In the genomic region with DNA sequence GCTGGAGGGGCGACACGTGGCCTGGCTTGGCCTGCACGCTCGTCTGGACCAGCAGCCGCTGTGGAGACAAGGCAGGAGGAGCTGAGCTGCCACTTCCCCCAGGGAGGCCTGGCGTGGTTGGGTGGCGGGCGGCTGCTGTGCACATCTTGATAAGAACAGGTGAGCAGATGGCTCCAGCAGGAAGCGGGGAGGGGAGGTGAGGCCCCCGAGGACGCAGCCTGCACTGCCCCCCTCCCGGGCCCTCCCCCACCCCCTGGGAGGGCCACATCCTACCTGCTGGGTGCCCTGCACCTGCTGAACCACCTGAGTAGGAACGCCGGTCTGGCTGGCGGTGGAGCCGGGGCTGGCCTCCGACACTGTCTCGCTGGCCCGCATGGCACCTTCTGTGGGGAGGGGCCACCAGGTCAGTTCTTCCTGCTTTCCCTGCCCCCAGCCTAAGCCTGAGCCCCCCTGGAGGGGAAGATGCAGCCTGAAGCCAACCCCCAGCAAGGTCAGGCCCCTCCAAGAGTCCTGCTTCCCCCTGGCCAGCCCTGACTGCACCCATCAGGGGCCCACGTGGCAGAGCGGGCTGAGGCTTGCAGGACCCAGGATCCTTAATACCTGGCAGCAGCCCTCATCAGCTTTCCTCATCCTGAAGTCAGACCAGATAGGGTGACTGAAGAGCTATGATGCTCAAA, we compare ENCODE assay signal across 13 cellular contexts. TPM values are rescaled to one million over a fixed set of nuclear protein-coding genes. Genes with fewer than 3 reads are reported as not detected.
DNase-seq lines count a peak whose midpoint lies in the region; ATAC-seq and TF ChIP-seq lines count a peak whose summit lies in the region.
"Had no signal": no experiment of that assay in that cellular context is flagged by ENCODE, and none has a peak within 500 bp of the region (broad histone marks: within the 10 kb centered on the region; RNA-seq: fewer than 3 reads in every experiment).

No MANE protein-coding gene starts in this region.

- H3K27ac ChIP-seq in DOHH2 (ENCODE audit: low read depth, low read length) = peak overlapping the region; percentile 39
- H3K27ac ChIP-seq: thoracic aorta had no signal

- no peak for ATAC-seq in effector memory CD8-positive, alpha-beta T cell (replicated peaks)
- ATAC-seq in HG02678 (IDR thresholded peaks at IDR 0.05; ENCODE audit: unreplicated experiment) = no peak
- ATAC-seq in GM21367 (IDR thresholded peaks at IDR 0.05; ENCODE audit: unreplicated experiment) = no peak

- no peaks in the 10 kb centered on the region for H3K27me3 Mint-ChIP-seq in effector memory CD8-positive, alpha-beta T cell

- H3K36me3 ChIP-seq in DOHH2 (ENCODE audit: control insufficient read depth, low read length) (peaks cover 20% of the 10 kb centered on the region), NT2/D1 (ENCODE audit: insufficient read depth, insufficient read length, low read length) (peaks cover 27% of the 10 kb centered on the region)
- H3K36me3 ChIP-seq: thoracic aorta had no signal

- H3K4me1 Mint-ChIP-seq in effector memory CD8-positive, alpha-beta T cell (ENCODE audit: low read depth in 2 of 2) = peaks cover 19 to 33% of the 10 kb centered on the region in 2 donors

- peaks cover 6% of the 10 kb centered on the region; the same call in 1 of the 2 replicates for H3K79me2 ChIP-seq in DOHH2 (ENCODE audit: control insufficient read depth, low read length)

- peak overlapping the region; percentile 51 for H3K9ac ChIP-seq in NT2/D1 (ENCODE audit: insufficient read length, low read depth)

- H3F3A ChIP-seq in DOHH2 (ENCODE audit: control insufficient read depth, insufficient read depth) = peaks cover 21% of the 10 kb centered on the region

- peak overlapping the region; percentile 22 for H3K4me3 ChIP-seq in DOHH2 (ENCODE audit: low read length)
- H3K4me3 ChIP-seq in NT2/D1 (ENCODE audit: insufficient read length, low read depth) = no peak overlapping the region
- H3K4me3 ChIP-seq: thoracic aorta had no signal

- H3K27me3 ChIP-seq in DOHH2 (ENCODE audit: control insufficient read depth, low read length) = no peaks in the 10 kb centered on the region
- H3K27me3 ChIP-seq in NT2/D1 (ENCODE audit: insufficient read depth, insufficient read length) = no peaks in the 10 kb centered on the region

- peaks cover 29% of the 10 kb centered on the region for H3K36me3 Mint-ChIP-seq in effector memory CD8-positive, alpha-beta T cell (ENCODE audit: insufficient read depth)

- peak overlapping the region; percentile 58 for H3K4me2 ChIP-seq in DOHH2 (ENCODE audit: low read length)

- no peaks in the 10 kb centered on the region for H3K9me3 Mint-ChIP-seq in effector memory CD8-positive, alpha-beta T cell

- no peaks in the 10 kb centered on the region for H3K9me2 ChIP-seq in DOHH2 (replicated peaks; ENCODE audit: control insufficient read depth, low read length)

- H3K9me3 ChIP-seq in DOHH2 (ENCODE audit: control insufficient read depth, insufficient read depth, low read length) (no peaks in the 10 kb centered on the region), NT2/D1 (ENCODE audit: insufficient read depth, low read length) (no peaks in the 10 kb centered on the region)
- H3K9me3 ChIP-seq: thoracic aorta had no signal

- H3K4me3 Mint-ChIP-seq in effector memory CD8-positive, alpha-beta T cell = peak overlapping the region in 1 of 2 donors; percentile 34

- peak overlapping the region; percentile 71 to 73 for H3K27ac Mint-ChIP-seq in effector memory CD8-positive, alpha-beta T cell

- DNase-seq in NCI-H2107 treated with DMSO at 0.1 percent for 48 hours (lab: John Stamatoyannopoulos, UW; ENCODE audit: unreplicated experiment) (peak; percentile 63), NCI-H2107 (lab: John Stamatoyannopoulos, UW) (no peak), NT2/D1 (ENCODE audit: low read depth, low spot score) (no peak), dermis blood vessel endothelial cell (no peak)
- no peak for DNase-seq in effector memory CD8-positive, alpha-beta T cell
- DNase-seq: ACHN, MV-4-11, retina, T-helper 9 cell had no signal

- H4K20me1 ChIP-seq in DOHH2 (ENCODE audit: control insufficient read depth, insufficient read depth, low read depth, low read length) = no peaks in the 10 kb centered on the region

- peaks cover 69% of the 10 kb centered on the region for H3K4me1 ChIP-seq in DOHH2 (ENCODE audit: control insufficient read depth, low read length)
- H3K4me1 ChIP-seq in NT2/D1 (ENCODE audit: insufficient read depth, insufficient read length) = peaks cover 48% of the 10 kb centered on the region

- TF ChIP-seq CTCF in DOHH2 (IDR thresholded peaks at IDR 0.05; ENCODE audit: low read depth, low read length, poor library complexity, severe bottlenecking) = no peak

RNA-seq across cellular contexts. Expression of gene RFX1, which starts 22.8 kb away (rescaled TPM):
- total RNA-seq in dermis blood vessel endothelial cell = 2.0 and 7.5 TPM in 2 replicates

RNA-seq across cellular contexts. Expression of gene DCAF15, which starts 31.0 kb away (rescaled TPM):
- total RNA-seq in dermis blood vessel endothelial cell = 8.0 and 17.9 TPM in 2 replicates

RNA-seq across cellular contexts. Expression of gene RLN3, which starts 44.6 kb away (rescaled TPM):
- total RNA-seq in dermis blood vessel endothelial cell = not detected in 2 replicates
- total RNA-seq: thoracic aorta had no signal

RNA-seq across cellular contexts. Expression of gene PODNL1, which starts 45.1 kb away (rescaled TPM):
- total RNA-seq in dermis blood vessel endothelial cell = 0.09 and 0.34 TPM in 2 replicates

RNA-seq across cellular contexts. Expression of gene IL27RA, which starts 48.2 kb away (rescaled TPM):
- 4.5 and 11.4 TPM in 2 replicates for total RNA-seq in dermis blood vessel endothelial cell
